Comparison of ENCODE assay signal across 18 cellular contexts in the genomic region with DNA sequence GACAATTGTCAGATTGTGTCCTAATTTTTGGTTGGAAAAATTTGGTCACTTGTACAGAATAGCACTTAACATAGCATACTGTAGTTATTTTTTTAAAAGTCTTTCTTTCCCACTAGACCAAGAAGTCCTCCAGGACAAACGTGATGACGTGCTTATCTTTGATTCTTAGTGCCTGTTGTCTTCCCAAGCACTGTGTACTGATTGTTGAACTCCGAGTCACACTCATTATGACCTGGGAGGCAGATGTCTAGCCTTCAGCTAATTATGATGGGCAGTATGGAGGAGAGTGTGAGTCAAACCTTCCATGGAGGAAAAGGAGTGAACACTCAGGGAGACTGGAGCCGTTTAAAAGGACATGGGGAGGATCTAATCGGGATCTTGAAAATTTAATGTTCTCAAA.
DNase-seq lines count a peak whose midpoint lies in the region; FAIRE-seq and TF ChIP-seq lines count a peak whose summit lies in the region.
"Had no signal": no experiment of that assay in that cellular context is flagged by ENCODE, and none has a peak within 500 bp of the region (broad histone marks: within the 10 kb centered on the region; RNA-seq: fewer than 3 reads in every experiment).

No MANE protein-coding gene starts in this region.

- no peak for FAIRE-seq in GM12892 (lab: Jason Lieb, UNC)

- no peak for TF ChIP-seq POLR2A in uterus (IDR thresholded peaks at IDR 0.05)
- no peak for TF ChIP-seq POLR2A in GM12892 (IDR thresholded peaks at IDR 0.05; ENCODE audit: low read depth, low read length)

- H3K4me1 ChIP-seq in mesodermal cell (ENCODE audit: control insufficient read depth, insufficient read depth, low read length, poor library complexity, severe bottlenecking) (peaks cover 13% of the 10 kb centered on the region), uterus (no peaks in the 10 kb centered on the region)

- H3K9me3 ChIP-seq in mesodermal cell (ENCODE audit: control insufficient read depth, low read length) (no peaks in the 10 kb centered on the region), uterus (no peaks in the 10 kb centered on the region)

- H3K27ac ChIP-seq in mesodermal cell (ENCODE audit: low read depth, low read length, severe bottlenecking) = peak overlapping the region; percentile 86
- peak overlapping the region; percentile 58 to 82 for H3K27ac ChIP-seq in uterus

- H3K4me3 ChIP-seq in fibroblast of mammary gland (ENCODE audit: control insufficient read depth, low read depth, low read length) (no peak overlapping the region), mesodermal cell (ENCODE audit: extremely low read depth, insufficient read depth, low read length, poor library complexity, severe bottlenecking) (no peak overlapping the region), uterus (no peak overlapping the region)

- 72 to 93% methylated on average over 2 to 3 of the region's 5 CpGs for WGBS in mesodermal cell (ENCODE audit: insufficient coverage in 2 of 2), 2 experiments

- intact Hi-C loops in uterus (cut with DNase I; ENCODE audit: low total_unique reads) = no loop called here

- H3K36me3 ChIP-seq in mesodermal cell (ENCODE audit: control insufficient read depth, insufficient read depth, low read length) = no peaks in the 10 kb centered on the region
- no peaks in the 10 kb centered on the region for H3K36me3 ChIP-seq in uterus

- TF ChIP-seq CTCF in fibroblast of mammary gland (conservative IDR thresholded peaks at IDR 0.05; ENCODE audit: control insufficient read depth, insufficient read depth, low read depth, low read length) (no peak), uterus (IDR thresholded peaks at IDR 0.05) (no peak)

- DNase-seq in NCI-H82 treated with DMSO at 0.1 percent for 48 hours (lab: John Stamatoyannopoulos, UW; ENCODE audit: unreplicated experiment) = peak; percentile 31
- DNase-seq in fibroblast of mammary gland (ENCODE audit: low read depth) = peak; percentile 71
- DNase-seq in uterus = no peak
- no peak for DNase-seq in NOMO-1 treated with DMSO at 0.1 percent for 48 hours (lab: John Stamatoyannopoulos, UW; ENCODE audit: unreplicated experiment)
- DNase-seq in NCI-H187 treated with DMSO at 0.1 percent for 48 hours (lab: John Stamatoyannopoulos, UW) = no peak
- DNase-seq in GM12892 (ENCODE audit: insufficient read length) = no peak
- DNase-seq: activated CD4-positive, alpha-beta T cell treated with anti-CD3 and anti-CD28 coated beads, Interleukin-2, amount 10 ng/mL, durations not matched to agents 24 days and 14 days; activated naive CD8-positive, alpha-beta T cell treated with anti-CD3 and anti-CD28 coated beads, Interleukin-2, amount 50 U/mL, for 24 hours; DMS79 treated with DMSO at 0.1 percent for 48 hours; effector CD4-positive, alpha-beta T cell; head of caudate nucleus; KBM-7; natural killer cell; NCI-H2081; posterior cingulate gyrus; stimulated activated CD8-positive, alpha-beta memory T cell treated with anti-CD3 and anti-CD28 coated beads, Interleukin-4, amount 100 ng/mL, for 48 hours; T-cell had no signal

- no peaks in the 10 kb centered on the region for H3K27me3 ChIP-seq in uterus

Comparison
In these comparisons a context has a peak if more than half of its experiments do, and no peak if none do; other contexts are left out.
1. DNase-seq: peak in NCI-H82 treated with DMSO at 0.1 percent for 48 hours (single experiment) and fibroblast of mammary gland (single experiment); none in uterus (0 of 2), NOMO-1 treated with DMSO at 0.1 percent for 48 hours (single experiment), NCI-H187 treated with DMSO at 0.1 percent for 48 hours (single experiment) and GM12892 (single experiment).